In genomic region chr22:28810839-28811491, GRCh38 we compare ENCODE assay signal across 10 cellular contexts. TPM values are rescaled to one million over a fixed set of nuclear protein-coding genes. Genes with fewer than 3 reads are reported as not detected.
DNase-seq lines count a peak whose midpoint lies in the region; ATAC-seq and TF ChIP-seq lines count a peak whose summit lies in the region.
"Had no signal": no experiment of that assay in that cellular context is flagged by ENCODE, and none has a peak within 500 bp of the region (broad histone marks: within the 10 kb centered on the region; RNA-seq: fewer than 3 reads in every experiment).

No MANE protein-coding gene starts in this region.

- CTCF ChIA-PET in MCF 10A (lab: Yijun Ruan, JAX) = interaction anchor here (0.5 to 3.6 kb wide), 2 partner anchors 18 to 229 kb away, joined by 3 to 26 read pairs; no protein-coding TSS in a partner anchor
- CTCF ChIA-PET in activated CD8-positive, alpha-beta T cell treated with anti-CD3 and anti-CD28 coated beads for 36 hours (lab: Charles Lee) = interaction anchor here (0.8 to 4.5 kb wide), 9 partner anchors 8 to 69 kb away, joined by 3 to 38 read pairs (median 3); partner anchors contain the start of genes CCDC117, CHEK2, HSCB and XBP1

- no peaks in the 10 kb centered on the region for H3K9me3 Mint-ChIP-seq in MCF 10A (ENCODE audit: unreplicated experiment)
- no peaks in the 10 kb centered on the region for H3K9me3 Mint-ChIP-seq in activated CD8-positive, alpha-beta T cell treated with anti-CD3 and anti-CD28 coated beads for 36 hours
- H3K9me3 Mint-ChIP-seq: brain had no signal

- WGBS in hepatocyte (ENCODE audit: low lambda C conversion rate, missing lambda C conversion rate) = 65% methylated on average over 12 of the region's 12 CpGs
- 27 to 49% methylated on average over 12 of the region's 12 CpGs for WGBS in upper lobe of left lung, 2 donors

- H3K79me2 ChIP-seq in hepatocyte = peaks cover 3% of the 10 kb centered on the region

- no peak overlapping the region for H3K4me3 Mint-ChIP-seq in MCF 10A (ENCODE audit: unreplicated experiment)
- H3K4me3 Mint-ChIP-seq in activated CD8-positive, alpha-beta T cell treated with anti-CD3 and anti-CD28 coated beads for 36 hours = peak overlapping the region; percentile 65
- H3K4me3 Mint-ChIP-seq: brain had no signal

- H3K4me3 ChIP-seq in breast epithelium (no peak overlapping the region), hepatocyte (no peak overlapping the region), upper lobe of left lung (peak overlapping the region in 1 of 4 donors; percentile 0)

- TF ChIP-seq CTCF in breast epithelium (IDR thresholded peaks at IDR 0.05) = no peak
- no peak for TF ChIP-seq CTCF in MCF 10A (IDR thresholded peaks at IDR 0.05; ENCODE audit: unreplicated experiment)
- TF ChIP-seq CTCF in activated CD8-positive, alpha-beta T cell treated with anti-CD3 and anti-CD28 coated beads for 36 hours (IDR thresholded peaks at IDR 0.05) = no peak
- no peak for TF ChIP-seq CTCF in hepatocyte (IDR thresholded peaks at IDR 0.05; ENCODE audit: poor library complexity)
- no peak for TF ChIP-seq CTCF in upper lobe of left lung (IDR thresholded peaks at IDR 0.05)

- intact Hi-C loops in breast epithelium (cut with DNase I; ENCODE audit: low total_unique reads) = no loop called here
- intact Hi-C loops in MCF 10A (cut with micrococcal nuclease) = no loop called here
- intact Hi-C loops in activated CD8-positive, alpha-beta T cell treated with anti-CD3 and anti-CD28 coated beads for 36 hours (cut with micrococcal nuclease) = no loop called here

- H4K20me1 ChIP-seq in hepatocyte (ENCODE audit: insufficient read depth, poor library complexity, severe bottlenecking) = no peaks in the 10 kb centered on the region

- POLR2A ChIA-PET in MCF 10A (lab: Yijun Ruan, JAX) = no interaction called here
- POLR2A ChIA-PET in activated CD8-positive, alpha-beta T cell treated with anti-CD3 and anti-CD28 coated beads for 36 hours (lab: Charles Lee) = interaction anchor here (0.6 to 5.6 kb wide), 5 partner anchors 12 to 67 kb away, joined by 3 to 60 read pairs (median 3); partner anchors contain the start of genes CCDC117 and XBP1

- H3K9me2 ChIP-seq in hepatocyte (replicated peaks; ENCODE audit: insufficient read depth) = no peaks in the 10 kb centered on the region

- no peaks in the 10 kb centered on the region for H3K4me1 Mint-ChIP-seq in MCF 10A (ENCODE audit: insufficient read depth, unreplicated experiment)
- H3K4me1 Mint-ChIP-seq in activated CD8-positive, alpha-beta T cell treated with anti-CD3 and anti-CD28 coated beads for 36 hours (ENCODE audit: low read depth) = peaks cover 62% of the 10 kb centered on the region

- no peak overlapping the region for H2AFZ ChIP-seq in hepatocyte

- H3K27me3 ChIP-seq in breast epithelium (no peaks in the 10 kb centered on the region), hepatocyte (no peaks in the 10 kb centered on the region), upper lobe of left lung (no peaks in the 10 kb centered on the region)

- DNase-seq in breast epithelium (ENCODE audit: low spot score in 2 of 2) (no peak), MCF 10A (ENCODE audit: unreplicated experiment) (no peak), hepatocyte (ENCODE audit: low spot score) (no peak), upper lobe of left lung (peak in 1 of 2 donors; percentile 65), OCI-M1 (lab: John Stamatoyannopoulos, UW) (no peak)
- DNase-seq in activated CD8-positive, alpha-beta T cell treated with anti-CD3 and anti-CD28 coated beads for 36 hours = peak; percentile 66
- DNase-seq: SHP77 treated with DMSO at 0.1 percent for 48 hours had no signal

- H3K4me1 ChIP-seq in breast epithelium = peaks cover 0 to 6% of the 10 kb centered on the region in 2 donors
- peaks cover 27% of the 10 kb centered on the region for H3K4me1 ChIP-seq in hepatocyte (ENCODE audit: insufficient read depth)
- H3K4me1 ChIP-seq in upper lobe of left lung = peaks cover 67 to 86% (median 71%) of the 10 kb centered on the region in 4 donors

- no TSS peak for BruUV-seq in MCF 10A (replicated peaks; lab: Mats Ljungman, UMichigan)

- H3K9me3 ChIP-seq in breast epithelium = no peaks in the 10 kb centered on the region
- H3K9me3 ChIP-seq in hepatocyte (ENCODE audit: low read depth) = no peaks in the 10 kb centered on the region
- no peaks in the 10 kb centered on the region for H3K9me3 ChIP-seq in upper lobe of left lung

- H3K36me3 Mint-ChIP-seq in MCF 10A (ENCODE audit: insufficient read depth, unreplicated experiment) = peaks cover 25% of the 10 kb centered on the region
- H3K36me3 Mint-ChIP-seq in activated CD8-positive, alpha-beta T cell treated with anti-CD3 and anti-CD28 coated beads for 36 hours (ENCODE audit: low read depth) = peaks cover 46% of the 10 kb centered on the region

- TF ChIP-seq EP300 in upper lobe of left lung (IDR thresholded peaks at IDR 0.05) = peak in 2 of 4 donors; percentile 30 to 34

- H3K36me3 ChIP-seq in breast epithelium (no peaks in the 10 kb centered on the region), hepatocyte (replicated peaks; ENCODE audit: insufficient read depth, low read depth) (no peaks in the 10 kb centered on the region), upper lobe of left lung (peaks cover 0 to 11% (median 0%) of the 10 kb centered on the region in 4 donors)

- TF ChIP-seq POLR2A in breast epithelium (IDR thresholded peaks at IDR 0.05) (no peak), upper lobe of left lung (IDR thresholded peaks at IDR 0.05) (peak in 1 of 4 donors; percentile 24)

- H3K27ac ChIP-seq in breast epithelium = peak overlapping the region; percentile 73 to 74
- H3K27ac ChIP-seq in hepatocyte = peak overlapping the region; percentile 10
- peak overlapping the region; percentile 69 to 86 (median 84) for H3K27ac ChIP-seq in upper lobe of left lung

- ATAC-seq in activated CD8-positive, alpha-beta T cell treated with anti-CD3 and anti-CD28 coated beads for 36 hours = peak; percentile 28
- ATAC-seq in upper lobe of left lung (ENCODE audit: low FRiP score in 2 of 2) (peak in 1 of 2 donors; percentile 48), HG03025 (IDR thresholded peaks at IDR 0.05; ENCODE audit: low FRiP score, unreplicated experiment) (no peak), GM21526 (IDR thresholded peaks at IDR 0.05; ENCODE audit: low FRiP score, unreplicated experiment) (no peak)

- no peaks in the 10 kb centered on the region for H3K27me3 Mint-ChIP-seq in MCF 10A (ENCODE audit: insufficient read depth, unreplicated experiment)
- no peaks in the 10 kb centered on the region for H3K27me3 Mint-ChIP-seq in activated CD8-positive, alpha-beta T cell treated with anti-CD3 and anti-CD28 coated beads for 36 hours
- H3K27me3 Mint-ChIP-seq: brain had no signal

- peak overlapping the region; percentile 45 for H3K4me2 ChIP-seq in hepatocyte

- H3K27ac Mint-ChIP-seq in MCF 10A (ENCODE audit: low read depth, unreplicated experiment) = no peak overlapping the region
- peak overlapping the region; percentile 83 for H3K27ac Mint-ChIP-seq in activated CD8-positive, alpha-beta T cell treated with anti-CD3 and anti-CD28 coated beads for 36 hours

RNA-seq across cellular contexts. Expression of gene XBP1, which starts 10.6 kb away (rescaled TPM):
- 1,000 to 10,000 TPM in 2 of 3 donors, 100 to 1,000 TPM in 1; 156 to 1,772 (median 1,383) TPM for total RNA-seq in breast epithelium
- 274 and 429 TPM in 2 replicates for total RNA-seq in MCF 10A (2022)
- total RNA-seq in activated CD8-positive, alpha-beta T cell treated with anti-CD3 and anti-CD28 coated beads for 36 hours = 100 to 1,000 TPM; 102 to 103 TPM
- total RNA-seq in hepatocyte = 376 and 397 TPM in 2 replicates
- 330 and 351 TPM in 2 replicates for polyA plus RNA-seq in hepatocyte
- 100 to 1,000 TPM; 208 to 377 (median 279) TPM for total RNA-seq in upper lobe of left lung

RNA-seq across cellular contexts. Expression of gene CCDC117, which starts 38.5 kb away (rescaled TPM):
- 10 to 100 TPM; 19.5 to 33.5 (median 23.9) TPM for total RNA-seq in breast epithelium
- 12.1 and 14.6 TPM in 2 replicates for total RNA-seq in MCF 10A (2022)
- 10 to 100 TPM; 25.5 to 26.2 TPM for total RNA-seq in activated CD8-positive, alpha-beta T cell treated with anti-CD3 and anti-CD28 coated beads for 36 hours
- total RNA-seq in hepatocyte = 40.5 and 41.7 TPM in 2 replicates
- polyA plus RNA-seq in hepatocyte = 16.5 and 17.1 TPM in 2 replicates
- total RNA-seq in upper lobe of left lung = 10 to 100 TPM; 13.2 to 32.5 (median 20.8) TPM

Comparison
In these comparisons a context has a peak if more than half of its experiments do, and no peak if none do; other contexts are left out.
1. H3K27ac ChIP-seq: peak in every context shown above with its lines; median percentile 84 in upper lobe of left lung; 74 in breast epithelium; 10 in hepatocyte.